8 cellular contexts compared by ENCODE assay signal in genomic region chr15:65530318-65531111, GRCh38. TPM values are rescaled to one million over a fixed set of nuclear protein-coding genes. Genes with fewer than 3 reads are reported as not detected.
DNase-seq lines count a peak whose midpoint lies in the region; ATAC-seq and TF ChIP-seq lines count a peak whose summit lies in the region.

A gene with protein sequence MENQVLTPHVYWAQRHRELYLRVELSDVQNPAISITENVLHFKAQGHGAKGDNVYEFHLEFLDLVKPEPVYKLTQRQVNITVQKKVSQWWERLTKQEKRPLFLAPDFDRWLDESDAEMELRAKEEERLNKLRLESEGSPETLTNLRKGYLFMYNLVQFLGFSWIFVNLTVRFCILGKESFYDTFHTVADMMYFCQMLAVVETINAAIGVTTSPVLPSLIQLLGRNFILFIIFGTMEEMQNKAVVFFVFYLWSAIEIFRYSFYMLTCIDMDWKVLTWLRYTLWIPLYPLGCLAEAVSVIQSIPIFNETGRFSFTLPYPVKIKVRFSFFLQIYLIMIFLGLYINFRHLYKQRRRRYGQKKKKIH (plus strand): TSS chr15:65530463. CDS start chr15:65530632, 169 bp downstream.

- peaks cover 29% of the 10 kb centered on the region for H3K4me1 Mint-ChIP-seq in progenitor cell of endocrine pancreas (ENCODE audit: low read depth)

- WGBS in adrenal gland, 4 donors = 0 to 1% (median 1%) methylated on average over 23 to 88 of the region's 88 CpGs

- no peaks in the 10 kb centered on the region for H3K27me3 ChIP-seq in adrenal gland
- no peaks in the 10 kb centered on the region for H3K27me3 ChIP-seq in upper lobe of right lung

- H3K4me1 ChIP-seq in adrenal gland (replicated peaks in 1 of 2) (peaks cover 23 to 27% of the 10 kb centered on the region in 2 donors), upper lobe of right lung (peaks cover 17% of the 10 kb centered on the region)

- H3K36me3 ChIP-seq in adrenal gland (replicated peaks in 1 of 2) (no peaks in the 10 kb centered on the region), upper lobe of right lung (no peaks in the 10 kb centered on the region)

- H3K27me3 Mint-ChIP-seq in progenitor cell of endocrine pancreas = no peaks in the 10 kb centered on the region

- peak in 1 of 2 donors; percentile 60 for TF ChIP-seq POLR2A in adrenal gland (IDR thresholded peaks at IDR 0.05)

- H3K4me3 ChIP-seq in GM12864 (ENCODE audit: low read depth, low read length) (peak within 1 kb of the TSS; percentile 81), adrenal gland (peak within 1 kb of the TSS; percentile 1 to 96 (median 31)), upper lobe of right lung (peak within 1 kb of the TSS; percentile 94)

- peak; percentile 54 for DNase-seq in GM12864 (ENCODE audit: low read depth)
- peak; percentile 82 for DNase-seq in NCI-H146 (lab: John Stamatoyannopoulos, UW)
- peak; percentile 77 to 89 (median 87) for DNase-seq in adrenal gland
- DNase-seq in left cardiac atrium = peak; percentile 92
- peak; percentile 92 for DNase-seq in progenitor cell of endocrine pancreas (ENCODE audit: low spot score, unreplicated experiment)
- peak; percentile 96 for DNase-seq in upper lobe of right lung

- H3K27ac ChIP-seq in adrenal gland (peak within 1 kb of the TSS in 3 of 5 donors; percentile 38 to 85 (median 79)), upper lobe of right lung (peak within 1 kb of the TSS; percentile 81)

- H3K36me3 Mint-ChIP-seq in progenitor cell of endocrine pancreas (ENCODE audit: insufficient read depth) = peaks cover 3% of the 10 kb centered on the region

- intact Hi-C loops in T-helper 1 cell treated with Interleukin-12 subunit alpha and Interleukin-12 subunit beta and Interleukin-4 antibody, amounts not matched to agents 30 ng/mL and 1 ng/mL, for 36 hours (cut with micrococcal nuclease) = loop anchor here (1.0 to 5.0 kb wide), 3 partner anchors 13 to 337 kb away; partner anchors contain the start of genes DPP8, INTS14 and RAB11A
- intact Hi-C loops in adrenal gland (cut with DNase I) (no loop called here), left cardiac atrium (cut with DNase I) (no loop called here), upper lobe of right lung (cut with DNase I) (no loop called here)

- peak within 1 kb of the TSS; percentile 99 for H3K27ac Mint-ChIP-seq in progenitor cell of endocrine pancreas

- ATAC-seq in HG02642 (IDR thresholded peaks at IDR 0.05; ENCODE audit: poor library complexity, unreplicated experiment) (peak; percentile 86), left cardiac atrium (peak; percentile 98 to 99), upper lobe of right lung (peak; percentile 99)

- no peaks in the 10 kb centered on the region for H3K9me3 Mint-ChIP-seq in progenitor cell of endocrine pancreas (ENCODE audit: low read depth)

- H3K4me3 Mint-ChIP-seq in progenitor cell of endocrine pancreas (ENCODE audit: low read depth) = peak within 1 kb of the TSS; percentile 86

- H3K9me3 ChIP-seq in adrenal gland (replicated peaks in 1 of 3) (no peaks in the 10 kb centered on the region), upper lobe of right lung (no peaks in the 10 kb centered on the region)

- no peak for TF ChIP-seq CTCF in GM12864 (IDR thresholded peaks at IDR 0.05; ENCODE audit: low read depth, low read length, missing control alignments)
- no peak for TF ChIP-seq CTCF in adrenal gland (IDR thresholded peaks at IDR 0.05)
- no peak for TF ChIP-seq CTCF in progenitor cell of endocrine pancreas (IDR thresholded peaks at IDR 0.05; ENCODE audit: unreplicated experiment)
- no peak for TF ChIP-seq CTCF in upper lobe of right lung (IDR thresholded peaks at IDR 0.05)

RNA-seq across cellular contexts. Expression of the gene that starts here (rescaled TPM):
- total RNA-seq in T-helper 1 cell treated with Interleukin-12 subunit alpha and Interleukin-12 subunit beta and Interleukin-4 antibody, amounts not matched to agents 30 ng/mL and 1 ng/mL, for 36 hours = 30.4 and 31.4 TPM in 2 replicates
- total RNA-seq in adrenal gland (100 to 1,000 TPM in 6 of 8 donors, 10 to 100 TPM in 2; 95.9 to 142 (median 119) TPM), left cardiac atrium (10 to 100 TPM; 15.9 to 18.0 TPM), progenitor cell of endocrine pancreas (152 and 156 TPM in 2 replicates), upper lobe of right lung (56.8 TPM)
- polyA plus RNA-seq in adrenal gland = 100 to 1,000 TPM in 1 of 3 donors, 10 to 100 TPM in 2; 13.8 to 217 (median 14.8) TPM

Comparison
In these comparisons a context has a peak if more than half of its experiments do, and no peak if none do; other contexts are left out.
1. Peak in every context shown above with its lines: DNase-seq, ATAC-seq, H3K4me3 ChIP-seq and H3K27ac ChIP-seq.
2. H3K4me3 ChIP-seq: peak in every context shown above with its lines; median percentile 94 in upper lobe of right lung; 81 in GM12864; 31 in adrenal gland.